ENCODE assay signal across 16 cellular contexts in genomic region chr11:28964811-28965210, GRCh38.
DNase-seq lines count a peak whose midpoint lies in the region; ATAC-seq, FAIRE-seq and TF ChIP-seq lines count a peak whose summit lies in the region.
"Had no signal": no experiment of that assay in that cellular context is flagged by ENCODE, and none has a peak within 500 bp of the region (broad histone marks: within the 10 kb centered on the region; RNA-seq: fewer than 3 reads in every experiment).

No MANE protein-coding gene starts in this region.

- DNase-seq in AG08395 (ENCODE audit: low spot score), result peak; percentile 3
- peak; percentile 42 for DNase-seq in HCEC 1CT
- DNase-seq in amniotic epithelial cell (ENCODE audit: low read depth), result peak; percentile 37
- peak; percentile 76 for DNase-seq in iris pigment epithelial cell (ENCODE audit: low read depth)
- no peak for DNase-seq in D721Med (ENCODE audit: insufficient read length, low spot score)
- DNase-seq in mucosa of descending colon, result no peak
- no peak for DNase-seq in iPS-NIHi7 (ENCODE audit: extremely low spot score)
- DNase-seq in activated naive CD8-positive, alpha-beta T cell treated with anti-CD3 and anti-CD28 coated beads, Interleukin-2, amount 50 U/mL, for 24 hours, result no peak
- DNase-seq: AML-193, COR-L47, NCI-H1092 treated with DMSO at 0.1 percent for 48 hours, NCI-H2081 treated with DMSO at 0.1 percent for 48 hours, NCI-H510A treated with DMSO at 0.1 percent for 48 hours, Right ventricle myocardium superior had no signal

- no peaks in the 10 kb centered on the region for H3K4me1 Mint-ChIP-seq in activated naive CD8-positive, alpha-beta T cell treated with anti-CD3 and anti-CD28 coated beads, Interleukin-2, amount 50 U/mL, for 24 hours

- no peak for ATAC-seq in mucosa of descending colon
- no peak for ATAC-seq in activated naive CD8-positive, alpha-beta T cell treated with anti-CD3 and anti-CD28 coated beads, Interleukin-2, amount 50 U/mL, for 24 hours
- ATAC-seq: Panc1 had no signal

- no peaks in the 10 kb centered on the region for H3K36me3 Mint-ChIP-seq in activated naive CD8-positive, alpha-beta T cell treated with anti-CD3 and anti-CD28 coated beads, Interleukin-2, amount 50 U/mL, for 24 hours (ENCODE audit: low read depth)

- H3K4me3 Mint-ChIP-seq in activated naive CD8-positive, alpha-beta T cell treated with anti-CD3 and anti-CD28 coated beads, Interleukin-2, amount 50 U/mL, for 24 hours, result no peak overlapping the region

- no peaks in the 10 kb centered on the region for H3K9me3 ChIP-seq in mucosa of descending colon
- H3K9me3 ChIP-seq: HAP-1 had no signal

- no peaks in the 10 kb centered on the region for H3K4me1 ChIP-seq in mucosa of descending colon (ENCODE audit: low read depth)
- H3K4me1 ChIP-seq: HAP-1 had no signal

- no peaks in the 10 kb centered on the region for H3K36me3 ChIP-seq in mucosa of descending colon (ENCODE audit: low read depth)
- H3K36me3 ChIP-seq: HAP-1 had no signal

- H3K27ac Mint-ChIP-seq in activated naive CD8-positive, alpha-beta T cell treated with anti-CD3 and anti-CD28 coated beads, Interleukin-2, amount 50 U/mL, for 24 hours, result no peak overlapping the region

- intact Hi-C loops in mucosa of descending colon (cut with DNase I, micrococcal nuclease), result no loop called here

- FAIRE-seq in D721Med (lab: Jason Lieb, UNC), result no peak

- no peak overlapping the region for H3K4me3 ChIP-seq in mucosa of descending colon
- H3K4me3 ChIP-seq: HAP-1 had no signal

- peaks cover 4% of the 10 kb centered on the region for H3K9me3 Mint-ChIP-seq in activated naive CD8-positive, alpha-beta T cell treated with anti-CD3 and anti-CD28 coated beads, Interleukin-2, amount 50 U/mL, for 24 hours

- TF ChIP-seq CTCF in D721Med (IDR thresholded peaks at IDR 0.05; ENCODE audit: insufficient read depth, missing control alignments) (no peak), mucosa of descending colon (IDR thresholded peaks at IDR 0.05) (no peak)

- H3K27me3 Mint-ChIP-seq in activated naive CD8-positive, alpha-beta T cell treated with anti-CD3 and anti-CD28 coated beads, Interleukin-2, amount 50 U/mL, for 24 hours, result no peaks in the 10 kb centered on the region

Comparison
In these comparisons a context has a peak if more than half of its experiments do, and no peak if none do; other contexts are left out.
1. DNase-seq: peak in AG08395 (single experiment), HCEC 1CT (single experiment), amniotic epithelial cell (single experiment) and iris pigment epithelial cell (single experiment); none in D721Med (single experiment), mucosa of descending colon (0 of 3), iPS-NIHi7 (single experiment) and activated naive CD8-positive, alpha-beta T cell treated with anti-CD3 and anti-CD28 coated beads, Interleukin-2, amount 50 U/mL, for 24 hours (single experiment).